7 cellular contexts compared by ENCODE assay signal in genomic region chrX:110713666-110714065, GRCh38.
"Had no signal": no experiment of that assay in that cellular context is flagged by ENCODE, and none has a peak within 500 bp of the region (broad histone marks: within the 10 kb centered on the region; RNA-seq: fewer than 3 reads in every experiment).

No MANE protein-coding gene starts in this region.

- DNase-seq: IMR-90, KBM-7, KG1 had no signal

- H3K4me3 ChIP-seq: K562 had no signal

- H3K27me3 Mint-ChIP-seq: IgD-negative memory B cell had no signal

- H3K4me1 Mint-ChIP-seq: IgD-negative memory B cell had no signal

- H3K27ac ChIP-seq: HL-60 had no signal

- H3K36me3 Mint-ChIP-seq: IgD-negative memory B cell had no signal

- H3K27ac Mint-ChIP-seq: IgD-negative memory B cell had no signal

- ATAC-seq: HepG2, K562 had no signal

- H3K4me3 Mint-ChIP-seq: IgD-negative memory B cell had no signal
